Comparison of ENCODE assay signal across 9 cellular contexts in the genomic region with DNA sequence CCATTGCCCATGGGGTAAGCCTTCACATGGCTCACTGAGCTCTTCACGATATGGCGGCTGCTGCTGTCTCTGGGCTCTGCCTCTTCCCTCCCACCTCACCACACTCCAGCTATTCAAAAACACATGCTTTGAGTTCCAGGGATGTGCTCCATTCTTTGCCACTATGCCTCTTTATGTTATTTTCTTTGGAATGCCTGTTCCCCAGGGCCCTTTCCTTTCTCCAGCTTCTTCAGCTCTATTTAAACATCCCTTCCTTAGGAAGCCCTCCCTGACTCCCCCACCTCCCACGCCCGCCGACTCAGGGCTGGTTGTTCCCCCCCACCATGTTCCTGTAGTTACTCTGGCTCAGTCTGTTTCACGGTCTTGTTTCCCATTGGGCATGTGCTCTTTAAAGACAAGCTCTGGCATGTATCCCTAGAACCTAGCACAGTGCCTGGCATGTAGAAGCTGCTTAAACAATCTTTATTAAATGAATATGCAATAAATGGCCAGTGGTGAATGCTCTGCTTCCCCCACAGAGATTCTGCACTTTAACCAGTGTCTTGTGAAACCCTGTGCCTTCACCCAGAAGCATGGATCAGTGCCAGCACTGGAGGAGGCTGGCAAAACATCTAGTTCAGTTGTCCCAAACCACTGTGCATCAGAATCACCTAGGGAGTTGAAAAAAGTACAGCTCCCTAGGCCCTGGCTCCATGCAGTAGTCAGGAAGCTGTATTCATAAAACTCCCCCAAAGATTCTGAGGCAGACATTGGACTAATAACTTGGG. TPM values are rescaled to one million over a fixed set of nuclear protein-coding genes. Genes with fewer than 3 reads are reported as not detected.
DNase-seq lines count a peak whose midpoint lies in the region; ATAC-seq and TF ChIP-seq lines count a peak whose summit lies in the region.
"Had no signal": no experiment of that assay in that cellular context is flagged by ENCODE, and none has a peak within 500 bp of the region (broad histone marks: within the 10 kb centered on the region; RNA-seq: fewer than 3 reads in every experiment).

No MANE protein-coding gene starts in this region.

- peak overlapping the region; percentile 85 for H3K27ac ChIP-seq in RWPE2 (ENCODE audit: poor library complexity, severe bottlenecking)
- H3K27ac ChIP-seq in prostate gland, result peak overlapping the region in 1 of 2 donors; percentile 12
- H3K27ac ChIP-seq: pancreas had no signal

- intact Hi-C loops in prostate gland (cut with DNase I), result no loop called here

- H3K9me3 ChIP-seq in RWPE2 (ENCODE audit: severe bottlenecking), result no peaks in the 10 kb centered on the region
- no peaks in the 10 kb centered on the region for H3K9me3 ChIP-seq in prostate gland
- H3K9me3 ChIP-seq in MG63, result no peaks in the 10 kb centered on the region
- H3K9me3 ChIP-seq: pancreas had no signal

- ATAC-seq in RWPE2 (ENCODE audit: low read depth) (no peak), HG03097 (IDR thresholded peaks at IDR 0.05; ENCODE audit: low FRiP score, unreplicated experiment) (no peak)
- ATAC-seq: pancreas had no signal

- H3K4me3 ChIP-seq in RWPE2 (ENCODE audit: severe bottlenecking) (no peak overlapping the region), fibroblast of pulmonary artery (replicated peaks; ENCODE audit: low read depth, low read length) (no peak overlapping the region), prostate gland (no peak overlapping the region), MG63 (no peak overlapping the region)
- H3K4me3 ChIP-seq: pancreas had no signal

- WGBS in prostate gland, result 51% methylated on average over 6 of the region's 6 CpGs

- TF ChIP-seq POLR2A in prostate gland (IDR thresholded peaks at IDR 0.05), result no peak

- no peaks in the 10 kb centered on the region for H3K27me3 ChIP-seq in RWPE2 (ENCODE audit: insufficient read depth, poor library complexity, severe bottlenecking)
- no peaks in the 10 kb centered on the region for H3K27me3 ChIP-seq in prostate gland (replicated peaks; ENCODE audit: insufficient read depth)
- H3K27me3 ChIP-seq in MG63, result no peaks in the 10 kb centered on the region
- H3K27me3 ChIP-seq: pancreas had no signal

- peaks cover 45% of the 10 kb centered on the region for H3K4me1 ChIP-seq in RWPE2 (ENCODE audit: insufficient read depth, poor library complexity, severe bottlenecking)
- peaks cover 4% of the 10 kb centered on the region for H3K4me1 ChIP-seq in prostate gland (replicated peaks)

- H3K36me3 ChIP-seq in RWPE2 (ENCODE audit: low read depth) (no peaks in the 10 kb centered on the region), prostate gland (no peaks in the 10 kb centered on the region), MG63 (no peaks in the 10 kb centered on the region)
- H3K36me3 ChIP-seq: pancreas had no signal

- no peak for DNase-seq in RWPE2 (ENCODE audit: low spot score)
- DNase-seq in fibroblast of pulmonary artery (ENCODE audit: low read depth), result peak; percentile 68
- DNase-seq in prostate gland (ENCODE audit: low spot score), result peak; percentile 40
- DNase-seq in LoVo (ENCODE audit: low spot score), result no peak
- DNase-seq in MG63, result no peak
- DNase-seq: DND-41 had no signal

- TF ChIP-seq CTCF in RWPE2 (IDR thresholded peaks at IDR 0.05; ENCODE audit: poor library complexity, severe bottlenecking) (no peak), fibroblast of pulmonary artery (IDR thresholded peaks at IDR 0.05; ENCODE audit: low read length, missing control alignments) (no peak), prostate gland (IDR thresholded peaks at IDR 0.05) (no peak)

RNA-seq across cellular contexts. Expression of a gene that starts 6.9 kb away (rescaled TPM):
- total RNA-seq in prostate gland, result 10 to 100 TPM in 1 of 2 donors, under 1 TPM in 1; 0.14 to 12.6 TPM
- not detected in 2 replicates for total RNA-seq in MG63 (2014; rRNA removed; shearing (Covaris generic); ENCODE audit: low replicate concordance)
- total RNA-seq: HT-29 had no signal

RNA-seq across cellular contexts. Expression of a gene that starts 17.4 kb away (rescaled TPM):
- total RNA-seq in prostate gland, result 100 to 1,000 TPM in 1 of 2 donors, 10 to 100 TPM in 1; 60.8 to 108 TPM
- total RNA-seq in MG63 (2014; rRNA removed; shearing (Covaris generic); ENCODE audit: low replicate concordance), result not detected in 2 replicates

RNA-seq across cellular contexts. Expression of a gene that starts 31.9 kb away (rescaled TPM):
- total RNA-seq in prostate gland, result 100 to 1,000 TPM; 188 to 208 TPM
- total RNA-seq in MG63 (2014; rRNA removed; shearing (Covaris generic); ENCODE audit: low replicate concordance), result 52.1 and 59.6 TPM in 2 replicates

RNA-seq across cellular contexts. Expression of a gene that starts 36.5 kb away (rescaled TPM):
- 10 to 100 TPM; 33.7 to 44.1 TPM for total RNA-seq in prostate gland
- total RNA-seq in MG63 (2014; rRNA removed; shearing (Covaris generic); ENCODE audit: low replicate concordance), result 53.6 and 69.2 TPM in 2 replicates

RNA-seq across cellular contexts. Expression of a gene that starts 45.4 kb away (rescaled TPM):
- 1 to 10 TPM; 3.4 to 6.6 TPM for total RNA-seq in prostate gland
- total RNA-seq in MG63 (2014; rRNA removed; shearing (Covaris generic); ENCODE audit: low replicate concordance), result not detected in 2 replicates

Comparison
In these comparisons a context has a peak if more than half of its experiments do, and no peak if none do; other contexts are left out.
1. DNase-seq: peak in fibroblast of pulmonary artery (single experiment) and prostate gland (single experiment); none in RWPE2 (single experiment), LoVo (single experiment) and MG63 (single experiment).
2. RNA of a gene that starts 17.4 kb away (total RNA-seq): 60.8 to 108 TPM in prostate gland; not detected in MG63; every median in the first group is over 10 times any median in the second.